Comparison of ENCODE assay signal across 1 cellular context in genomic region chr17:76382305-76382802, GRCh38.
A peak's percentile ranks its signal among the peaks of the same experiment; 100 is the strongest.
TF ChIP-seq lines count a peak whose summit lies in the region.

No MANE protein-coding gene starts in this region.

TF ChIP-seq in HepG2, 621 proteins besides CTCF, POLR2A, EP300 and RAD21 (continued from another document and continues in another):
- TF ChIP-seq TRIM22 (IDR thresholded peaks at IDR 0.05): no peak
- peak; percentile 6; the same call in 1 of the 2 replicates for TF ChIP-seq MXD3 (CRISPR knock-in tag; IDR thresholded peaks at IDR 0.05)
- TF ChIP-seq MTERF4 (CRISPR knock-in tag; IDR thresholded peaks at IDR 0.05): peak; percentile 94; the same call in 1 of the 2 replicates
- TF ChIP-seq, protein P1, sequence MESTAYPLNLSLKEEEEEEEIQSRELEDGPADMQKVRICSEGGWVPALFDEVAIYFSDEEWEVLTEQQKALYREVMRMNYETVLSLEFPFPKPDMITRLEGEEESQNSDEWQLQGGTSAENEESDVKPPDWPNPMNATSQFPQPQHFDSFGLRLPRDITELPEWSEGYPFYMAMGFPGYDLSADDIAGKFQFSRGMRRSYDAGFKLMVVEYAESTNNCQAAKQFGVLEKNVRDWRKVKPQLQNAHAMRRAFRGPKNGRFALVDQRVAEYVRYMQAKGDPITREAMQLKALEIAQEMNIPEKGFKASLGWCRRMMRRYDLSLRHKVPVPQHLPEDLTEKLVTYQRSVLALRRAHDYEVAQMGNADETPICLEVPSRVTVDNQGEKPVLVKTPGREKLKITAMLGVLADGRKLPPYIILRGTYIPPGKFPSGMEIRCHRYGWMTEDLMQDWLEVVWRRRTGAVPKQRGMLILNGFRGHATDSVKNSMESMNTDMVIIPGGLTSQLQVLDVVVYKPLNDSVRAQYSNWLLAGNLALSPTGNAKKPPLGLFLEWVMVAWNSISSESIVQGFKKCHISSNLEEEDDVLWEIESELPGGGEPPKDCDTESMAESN (CRISPR knock-in tag; conservative IDR thresholded peaks at IDR 0.05): 0 out of 2 replicates have a peak, but pooled peaks have one; percentile 15
- TF ChIP-seq CREM (IDR thresholded peaks at IDR 0.05): peak; percentile 86
- no peak for TF ChIP-seq CREM (CRISPR knock-in tag; IDR thresholded peaks at IDR 0.05)
- TF ChIP-seq, protein P2, sequence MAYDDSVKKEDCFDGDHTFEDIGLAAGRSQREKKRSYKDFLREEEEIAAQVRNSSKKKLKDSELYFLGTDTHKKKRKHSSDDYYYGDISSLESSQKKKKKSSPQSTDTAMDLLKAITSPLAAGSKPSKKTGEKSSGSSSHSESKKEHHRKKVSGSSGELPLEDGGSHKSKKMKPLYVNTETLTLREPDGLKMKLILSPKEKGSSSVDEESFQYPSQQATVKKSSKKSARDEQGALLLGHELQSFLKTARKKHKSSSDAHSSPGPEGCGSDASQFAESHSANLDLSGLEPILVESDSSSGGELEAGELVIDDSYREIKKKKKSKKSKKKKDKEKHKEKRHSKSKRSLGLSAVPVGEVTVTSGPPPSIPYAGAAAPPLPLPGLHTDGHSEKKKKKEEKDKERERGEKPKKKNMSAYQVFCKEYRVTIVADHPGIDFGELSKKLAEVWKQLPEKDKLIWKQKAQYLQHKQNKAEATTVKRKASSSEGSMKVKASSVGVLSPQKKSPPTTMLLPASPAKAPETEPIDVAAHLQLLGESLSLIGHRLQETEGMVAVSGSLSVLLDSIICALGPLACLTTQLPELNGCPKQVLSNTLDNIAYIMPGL (CRISPR knock-in tag; IDR thresholded peaks at IDR 0.05; ENCODE audit: borderline replicate concordance in 1 of 2, low read depth in 1 of 2): peak in 1 of 2 experiments; percentile 36; a peak in 2 of 4 replicates
- TF ChIP-seq PCBP1 (IDR thresholded peaks at IDR 0.05; ENCODE audit: borderline replicate concordance, low read depth, low read length): peak; percentile 77
- TF ChIP-seq, protein P3, sequence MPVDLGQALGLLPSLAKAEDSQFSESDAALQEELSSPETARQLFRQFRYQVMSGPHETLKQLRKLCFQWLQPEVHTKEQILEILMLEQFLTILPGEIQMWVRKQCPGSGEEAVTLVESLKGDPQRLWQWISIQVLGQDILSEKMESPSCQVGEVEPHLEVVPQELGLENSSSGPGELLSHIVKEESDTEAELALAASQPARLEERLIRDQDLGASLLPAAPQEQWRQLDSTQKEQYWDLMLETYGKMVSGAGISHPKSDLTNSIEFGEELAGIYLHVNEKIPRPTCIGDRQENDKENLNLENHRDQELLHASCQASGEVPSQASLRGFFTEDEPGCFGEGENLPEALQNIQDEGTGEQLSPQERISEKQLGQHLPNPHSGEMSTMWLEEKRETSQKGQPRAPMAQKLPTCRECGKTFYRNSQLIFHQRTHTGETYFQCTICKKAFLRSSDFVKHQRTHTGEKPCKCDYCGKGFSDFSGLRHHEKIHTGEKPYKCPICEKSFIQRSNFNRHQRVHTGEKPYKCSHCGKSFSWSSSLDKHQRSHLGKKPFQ (CRISPR knock-in tag; IDR thresholded peaks at IDR 0.05; ENCODE audit: insufficient replicate concordance): peak; percentile 53
- TF ChIP-seq HNF1B (CRISPR knock-in tag; IDR thresholded peaks at IDR 0.05): peak; percentile 40; the same call in 1 of the 2 replicates
- TF ChIP-seq SIN3A (IDR thresholded peaks at IDR 0.05; ENCODE audit: borderline replicate concordance, low read depth, low read length): peak; percentile 52; the same call in 1 of the 2 replicates
- TF ChIP-seq, protein P4, sequence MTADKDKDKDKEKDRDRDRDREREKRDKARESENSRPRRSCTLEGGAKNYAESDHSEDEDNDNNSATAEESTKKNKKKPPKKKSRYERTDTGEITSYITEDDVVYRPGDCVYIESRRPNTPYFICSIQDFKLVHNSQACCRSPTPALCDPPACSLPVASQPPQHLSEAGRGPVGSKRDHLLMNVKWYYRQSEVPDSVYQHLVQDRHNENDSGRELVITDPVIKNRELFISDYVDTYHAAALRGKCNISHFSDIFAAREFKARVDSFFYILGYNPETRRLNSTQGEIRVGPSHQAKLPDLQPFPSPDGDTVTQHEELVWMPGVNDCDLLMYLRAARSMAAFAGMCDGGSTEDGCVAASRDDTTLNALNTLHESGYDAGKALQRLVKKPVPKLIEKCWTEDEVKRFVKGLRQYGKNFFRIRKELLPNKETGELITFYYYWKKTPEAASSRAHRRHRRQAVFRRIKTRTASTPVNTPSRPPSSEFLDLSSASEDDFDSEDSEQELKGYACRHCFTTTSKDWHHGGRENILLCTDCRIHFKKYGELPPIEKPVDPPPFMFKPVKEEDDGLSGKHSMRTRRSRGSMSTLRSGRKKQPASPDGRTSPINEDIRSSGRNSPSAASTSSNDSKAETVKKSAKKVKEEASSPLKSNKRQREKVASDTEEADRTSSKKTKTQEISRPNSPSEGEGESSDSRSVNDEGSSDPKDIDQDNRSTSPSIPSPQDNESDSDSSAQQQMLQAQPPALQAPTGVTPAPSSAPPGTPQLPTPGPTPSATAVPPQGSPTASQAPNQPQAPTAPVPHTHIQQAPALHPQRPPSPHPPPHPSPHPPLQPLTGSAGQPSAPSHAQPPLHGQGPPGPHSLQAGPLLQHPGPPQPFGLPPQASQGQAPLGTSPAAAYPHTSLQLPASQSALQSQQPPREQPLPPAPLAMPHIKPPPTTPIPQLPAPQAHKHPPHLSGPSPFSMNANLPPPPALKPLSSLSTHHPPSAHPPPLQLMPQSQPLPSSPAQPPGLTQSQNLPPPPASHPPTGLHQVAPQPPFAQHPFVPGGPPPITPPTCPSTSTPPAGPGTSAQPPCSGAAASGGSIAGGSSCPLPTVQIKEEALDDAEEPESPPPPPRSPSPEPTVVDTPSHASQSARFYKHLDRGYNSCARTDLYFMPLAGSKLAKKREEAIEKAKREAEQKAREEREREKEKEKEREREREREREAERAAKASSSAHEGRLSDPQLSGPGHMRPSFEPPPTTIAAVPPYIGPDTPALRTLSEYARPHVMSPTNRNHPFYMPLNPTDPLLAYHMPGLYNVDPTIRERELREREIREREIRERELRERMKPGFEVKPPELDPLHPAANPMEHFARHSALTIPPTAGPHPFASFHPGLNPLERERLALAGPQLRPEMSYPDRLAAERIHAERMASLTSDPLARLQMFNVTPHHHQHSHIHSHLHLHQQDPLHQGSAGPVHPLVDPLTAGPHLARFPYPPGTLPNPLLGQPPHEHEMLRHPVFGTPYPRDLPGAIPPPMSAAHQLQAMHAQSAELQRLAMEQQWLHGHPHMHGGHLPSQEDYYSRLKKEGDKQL (CRISPR knock-in tag; IDR thresholded peaks at IDR 0.05; ENCODE audit: low read depth): peak; percentile 89
- no peak for TF ChIP-seq CBX5 (CRISPR knock-in tag; IDR thresholded peaks at IDR 0.05; ENCODE audit: borderline replicate concordance)
- peak; percentile 88 for TF ChIP-seq ZNF335 (CRISPR knock-in tag; IDR thresholded peaks at IDR 0.05)
- no peak for TF ChIP-seq NCOA5 (CRISPR knock-in tag; IDR thresholded peaks at IDR 0.05)
- TF ChIP-seq HDAC2 (CRISPR knock-in tag; IDR thresholded peaks at IDR 0.05): peak; percentile 60; the same call in 1 of the 2 replicates
- TF ChIP-seq POLR2AphosphoS5 (IDR thresholded peaks at IDR 0.05; ENCODE audit: low read depth, low read length): peak; percentile 51; the same call in 1 of the 2 replicates
- TF ChIP-seq, protein P5, sequence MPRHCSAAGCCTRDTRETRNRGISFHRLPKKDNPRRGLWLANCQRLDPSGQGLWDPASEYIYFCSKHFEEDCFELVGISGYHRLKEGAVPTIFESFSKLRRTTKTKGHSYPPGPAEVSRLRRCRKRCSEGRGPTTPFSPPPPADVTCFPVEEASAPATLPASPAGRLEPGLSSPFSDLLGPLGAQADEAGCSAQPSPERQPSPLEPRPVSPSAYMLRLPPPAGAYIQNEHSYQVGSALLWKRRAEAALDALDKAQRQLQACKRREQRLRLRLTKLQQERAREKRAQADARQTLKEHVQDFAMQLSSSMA (CRISPR knock-in tag; IDR thresholded peaks at IDR 0.05): 0 out of 2 replicates have a peak, but pooled peaks have one; percentile 70
- peak; percentile 34; the same call in 1 of the 2 replicates for TF ChIP-seq YEATS2 (CRISPR knock-in tag; IDR thresholded peaks at IDR 0.05; ENCODE audit: borderline replicate concordance)
- peak; percentile 76; the same call in 1 of the 2 replicates for TF ChIP-seq ZFY (CRISPR knock-in tag; IDR thresholded peaks at IDR 0.05)
- peak; percentile 84 for TF ChIP-seq DMAP1 (CRISPR knock-in tag; IDR thresholded peaks at IDR 0.05)
- TF ChIP-seq THAP8 (CRISPR knock-in tag; IDR thresholded peaks at IDR 0.05; ENCODE audit: borderline replicate concordance): 0 out of 2 replicates have a peak, but pooled peaks have one; percentile 79
- TF ChIP-seq, protein P6, sequence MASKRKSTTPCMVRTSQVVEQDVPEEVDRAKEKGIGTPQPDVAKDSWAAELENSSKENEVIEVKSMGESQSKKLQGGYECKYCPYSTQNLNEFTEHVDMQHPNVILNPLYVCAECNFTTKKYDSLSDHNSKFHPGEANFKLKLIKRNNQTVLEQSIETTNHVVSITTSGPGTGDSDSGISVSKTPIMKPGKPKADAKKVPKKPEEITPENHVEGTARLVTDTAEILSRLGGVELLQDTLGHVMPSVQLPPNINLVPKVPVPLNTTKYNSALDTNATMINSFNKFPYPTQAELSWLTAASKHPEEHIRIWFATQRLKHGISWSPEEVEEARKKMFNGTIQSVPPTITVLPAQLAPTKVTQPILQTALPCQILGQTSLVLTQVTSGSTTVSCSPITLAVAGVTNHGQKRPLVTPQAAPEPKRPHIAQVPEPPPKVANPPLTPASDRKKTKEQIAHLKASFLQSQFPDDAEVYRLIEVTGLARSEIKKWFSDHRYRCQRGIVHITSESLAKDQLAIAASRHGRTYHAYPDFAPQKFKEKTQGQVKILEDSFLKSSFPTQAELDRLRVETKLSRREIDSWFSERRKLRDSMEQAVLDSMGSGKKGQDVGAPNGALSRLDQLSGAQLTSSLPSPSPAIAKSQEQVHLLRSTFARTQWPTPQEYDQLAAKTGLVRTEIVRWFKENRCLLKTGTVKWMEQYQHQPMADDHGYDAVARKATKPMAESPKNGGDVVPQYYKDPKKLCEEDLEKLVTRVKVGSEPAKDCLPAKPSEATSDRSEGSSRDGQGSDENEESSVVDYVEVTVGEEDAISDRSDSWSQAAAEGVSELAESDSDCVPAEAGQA (IDR thresholded peaks at IDR 0.05; ENCODE audit: low read depth): no peak; the same call in 1 of the 2 replicates
- TF ChIP-seq, protein P6 (CRISPR knock-in tag; IDR thresholded peaks at IDR 0.05; ENCODE audit: borderline replicate concordance): no peak
- 0 out of 2 replicates have a peak, but pooled peaks have one; percentile 52 for TF ChIP-seq BORCS8-MEF2B (CRISPR knock-in tag; IDR thresholded peaks at IDR 0.05)
- peak; percentile 70; the same call in 1 of the 2 replicates for TF ChIP-seq ZNF674 (CRISPR knock-in tag; IDR thresholded peaks at IDR 0.05; ENCODE audit: low read depth)
- TF ChIP-seq ZNF501 (CRISPR knock-in tag; IDR thresholded peaks at IDR 0.05): peak; percentile 46; the same call in 1 of the 2 replicates
- peak; percentile 21 for TF ChIP-seq ARNT2 (CRISPR knock-in tag; IDR thresholded peaks at IDR 0.05; ENCODE audit: low read depth)
- peak; percentile 84 for TF ChIP-seq SIX4 (CRISPR knock-in tag; IDR thresholded peaks at IDR 0.05)
- peak; percentile 98 for TF ChIP-seq ZNF746 (CRISPR knock-in tag; IDR thresholded peaks at IDR 0.05)
- peak; percentile 91; the same call in 1 of the 2 replicates for TF ChIP-seq MTA1 (CRISPR knock-in tag; IDR thresholded peaks at IDR 0.05; ENCODE audit: borderline replicate concordance)
